In the genomic region with DNA sequence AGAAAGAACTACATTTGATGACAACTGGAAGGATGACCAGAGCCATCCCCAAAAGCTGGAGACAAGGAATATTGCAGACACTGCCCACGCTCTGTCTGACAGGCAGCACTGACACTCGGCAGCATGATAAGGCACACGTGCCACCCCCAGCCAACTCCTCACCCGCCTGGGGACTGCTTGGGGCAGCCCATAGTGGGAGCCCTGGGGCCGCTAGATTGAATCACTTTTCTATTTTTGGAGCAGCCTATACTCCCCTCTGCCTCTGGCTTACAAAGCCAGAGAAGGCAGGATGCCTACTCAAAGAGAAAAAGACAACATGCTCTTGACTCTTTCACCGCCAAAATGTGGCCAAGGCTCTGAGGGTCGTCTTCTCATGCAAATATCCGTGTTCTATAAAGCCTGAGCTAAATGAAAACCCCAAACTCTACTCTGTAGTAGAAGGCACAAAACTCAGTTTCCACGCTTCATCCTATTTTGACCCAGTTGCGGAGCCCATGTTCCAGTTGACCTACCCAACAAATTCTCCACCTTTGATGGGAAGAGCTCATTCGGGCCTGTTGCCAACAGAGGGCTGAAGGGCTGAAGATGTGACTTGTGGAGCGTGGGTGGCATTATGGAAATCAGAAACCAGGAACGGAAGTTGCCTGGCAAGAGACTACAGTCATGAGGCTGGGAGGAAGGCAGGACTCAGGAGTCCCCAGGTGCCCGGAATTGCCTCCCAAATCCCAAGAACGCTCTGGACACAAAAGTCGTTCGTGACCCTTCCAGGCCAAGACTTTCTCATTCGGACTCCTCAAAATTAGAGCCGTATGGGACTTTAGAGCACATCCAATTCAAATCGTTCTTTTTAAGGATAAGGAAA, we compare ENCODE assay signal across 8 cellular contexts. TPM values are rescaled to one million over a fixed set of nuclear protein-coding genes. Genes with fewer than 3 reads are reported as not detected.
A peak's percentile ranks its signal among the peaks of the same experiment; 100 is the strongest.
DNase-seq lines count a peak whose midpoint lies in the region; ATAC-seq and TF ChIP-seq lines count a peak whose summit lies in the region.

No MANE protein-coding gene starts in this region.

- no peaks in the 10 kb centered on the region for H3K27me3 ChIP-seq in lower lobe of right lung (ENCODE audit: low read depth)

- H3K4me3 ChIP-seq in lower lobe of right lung, result peak overlapping the region; percentile 89

- H3K36me3 ChIP-seq in lower lobe of right lung, result peaks cover 33% of the 10 kb centered on the region

- H3K27ac ChIP-seq in caudate nucleus (ENCODE audit: low read depth, low read length) (peak overlapping the region; percentile 83), lower lobe of right lung (peak overlapping the region; percentile 89)

- peak; percentile 42 for ATAC-seq in HG03196 (IDR thresholded peaks at IDR 0.05; ENCODE audit: unreplicated experiment)
- peak in 1 of 2 donors; percentile 12 for ATAC-seq in lower lobe of right lung
- no peak for ATAC-seq in HG03139 (IDR thresholded peaks at IDR 0.05; ENCODE audit: unreplicated experiment)

- intact Hi-C loops in lower lobe of right lung (cut with DNase I), result no loop called here

- no peaks in the 10 kb centered on the region for H3K9me3 ChIP-seq in lower lobe of right lung

- DNase-seq in NCI-H345 (lab: John Stamatoyannopoulos, UW) (peak; percentile 61), NCI-H345 treated with DMSO at 0.1 percent for 48 hours (lab: John Stamatoyannopoulos, UW; ENCODE audit: unreplicated experiment) (no peak), SKM-1 treated with dmso at 0.1 percent for 144 hours (lab: John Stamatoyannopoulos, UW; ENCODE audit: unreplicated experiment) (peak; percentile 48), caudate nucleus (lab: John Stamatoyannopoulos, UW) (peak in 17 of 61 donors; percentile 6 to 64 (median 27)), lower lobe of right lung (no peak)
- DNase-seq in stimulated activated CD8-positive, alpha-beta memory T cell treated with anti-CD3 and anti-CD28 coated beads, Interleukin-7, amount 100 ng/mL, for 48 hours (ENCODE audit: extremely low read depth in 1 of 2, low read depth in 1 of 2), result peak; percentile 45 to 55

- no peak for TF ChIP-seq CTCF in lower lobe of right lung (IDR thresholded peaks at IDR 0.05)

- peaks cover 32% of the 10 kb centered on the region for H3K4me1 ChIP-seq in lower lobe of right lung

RNA-seq across cellular contexts. Expression of a gene that starts 1.1 kb away (rescaled TPM):
- 68.9 TPM for total RNA-seq in lower lobe of right lung

RNA-seq across cellular contexts. Expression of a gene that starts 2.6 kb away (rescaled TPM):
- total RNA-seq in lower lobe of right lung, result 4.8 TPM

RNA-seq across cellular contexts. Expression of a gene that starts 14.0 kb away (rescaled TPM):
- 53.7 TPM for total RNA-seq in lower lobe of right lung

RNA-seq across cellular contexts. Expression of a gene that starts 17.6 kb away (rescaled TPM):
- not detected for total RNA-seq in lower lobe of right lung

RNA-seq across cellular contexts. Expression of a gene that starts 33.7 kb away (rescaled TPM):
- 2.3 TPM for total RNA-seq in lower lobe of right lung

Comparison
In these comparisons a context has a peak if more than half of its experiments do, and no peak if none do; other contexts are left out.
1. DNase-seq: peak in NCI-H345 (single experiment), SKM-1 treated with dmso at 0.1 percent for 144 hours (single experiment) and stimulated activated CD8-positive, alpha-beta memory T cell treated with anti-CD3 and anti-CD28 coated beads, Interleukin-7, amount 100 ng/mL, for 48 hours (2 of 2); none in NCI-H345 treated with DMSO at 0.1 percent for 48 hours (single experiment) and lower lobe of right lung (single experiment).